ENCODE assay signal across 18 cellular contexts in genomic region chr9:79382044-79382443, GRCh38.
"Had no signal": no experiment of that assay in that cellular context is flagged by ENCODE, and none has a peak within 500 bp of the region (broad histone marks: within the 10 kb centered on the region; RNA-seq: fewer than 3 reads in every experiment).

No MANE protein-coding gene starts in this region.

- H3K27me3 ChIP-seq: right atrium auricular region, stomach, thyroid gland, vagina had no signal

- H3K36me3 ChIP-seq: lower lobe of right lung, prostate gland, right atrium auricular region, stomach, thyroid gland, vagina had no signal

- H3K27ac ChIP-seq: lower lobe of right lung, prostate gland, right atrium auricular region, stomach, thyroid gland, vagina had no signal

- H3K4me3 ChIP-seq: lower lobe of right lung, prostate gland, right atrium auricular region, stomach, thyroid gland, vagina had no signal

- H3K36me3 Mint-ChIP-seq: immature natural killer cell; natural killer cell; stimulated activated effector memory CD8-positive, alpha-beta T cell treated with anti-CD3 and anti-CD28 coated beads, Interleukin-12 subunit alpha, Interleukin-12 subunit beta, amount 100 ng/mL, for 72 hours had no signal

- H3K4me1 Mint-ChIP-seq: immature natural killer cell; natural killer cell; stimulated activated effector memory CD8-positive, alpha-beta T cell treated with anti-CD3 and anti-CD28 coated beads, Interleukin-12 subunit alpha, Interleukin-12 subunit beta, amount 100 ng/mL, for 72 hours had no signal

- DNase-seq: cortex of kidney; effector CD4-positive, alpha-beta T cell; hypothalamus; immature natural killer cell; left ventricle myocardium superior; lower lobe of right lung; natural killer cell; stimulated activated CD4-positive, alpha-beta T cell treated with anti-CD3 and anti-CD28 coated beads, Interleukin-2, amount 100 ng/mL, for 24 hours; stimulated activated CD4-positive, alpha-beta T cell treated with anti-CD3 and anti-CD28 coated beads, Interleukin-4, amount 100 ng/mL, for 24 hours; stimulated activated naive CD4-positive, alpha-beta T cell treated with Interleukin-2 at 50 U/mL for 16 hours; stomach; thyroid gland; trophoblast cell had no signal

- ATAC-seq: left ventricle myocardium superior, lower lobe of right lung, natural killer cell, sciatic nerve had no signal

- H3K27ac Mint-ChIP-seq: immature natural killer cell; natural killer cell; stimulated activated effector memory CD8-positive, alpha-beta T cell treated with anti-CD3 and anti-CD28 coated beads, Interleukin-12 subunit alpha, Interleukin-12 subunit beta, amount 100 ng/mL, for 72 hours had no signal

- H3K4me3 Mint-ChIP-seq: immature natural killer cell; natural killer cell; stimulated activated effector memory CD8-positive, alpha-beta T cell treated with anti-CD3 and anti-CD28 coated beads, Interleukin-12 subunit alpha, Interleukin-12 subunit beta, amount 100 ng/mL, for 72 hours had no signal

- H3K9me3 ChIP-seq: prostate gland, right atrium auricular region, thyroid gland, vagina had no signal

- H3K4me1 ChIP-seq: lower lobe of right lung, prostate gland, right atrium auricular region, stomach, thyroid gland, vagina had no signal
